In genomic region chr20:24034820-24035219, GRCh38 we compare ENCODE assay signal across 17 cellular contexts. TPM values are rescaled to one million over a fixed set of nuclear protein-coding genes. Genes with fewer than 3 reads are reported as not detected.
DNase-seq lines count a peak whose midpoint lies in the region; TF ChIP-seq lines count a peak whose summit lies in the region.
"Had no signal": no experiment of that assay in that cellular context is flagged by ENCODE, and none has a peak within 500 bp of the region (broad histone marks: within the 10 kb centered on the region; RNA-seq: fewer than 3 reads in every experiment).

No MANE protein-coding gene starts in this region.

- H3K36me3 ChIP-seq in MM.1S (replicated peaks; ENCODE audit: insufficient read depth, low read length), result no peaks in the 10 kb centered on the region
- H3K36me3 ChIP-seq in liver (ENCODE audit: control insufficient read depth in 4 of 4, insufficient read depth in 3 of 4, low read depth in 1 of 4, low read length in 3 of 4), result no peaks in the 10 kb centered on the region
- H3K36me3 ChIP-seq: BE2C had no signal

- no peaks in the 10 kb centered on the region for H3K4me1 Mint-ChIP-seq in Calu3 (ENCODE audit: low read depth, unreplicated experiment)

- no peaks in the 10 kb centered on the region for H4K20me1 ChIP-seq in MM.1S (ENCODE audit: insufficient read depth, low read length)

- no peaks in the 10 kb centered on the region for H3K36me3 Mint-ChIP-seq in Calu3 (ENCODE audit: insufficient read depth, unreplicated experiment)

- in situ Hi-C loops in T47D (cut with HindIII; ENCODE audit: low pct_unique_long_range_greater_than_20kb, low sequenced_read_pairs), result no loop called here
- in situ Hi-C loops in KBM-7 (cut with MboI; ENCODE audit: low pct_unique_long_range_greater_than_20kb, low sequenced_read_pairs), result no loop called here

- BruUV-seq in Calu3 (replicated peaks; lab: Mats Ljungman, UMichigan), result no TSS peak

- no peak overlapping the region for H2AFZ ChIP-seq in MM.1S (ENCODE audit: low read length)

- H3K27ac ChIP-seq in MM.1S (ENCODE audit: low read length) (no peak overlapping the region), liver (ENCODE audit: low read depth in 1 of 2, low read length in 2 of 2) (no peak overlapping the region)
- H3K27ac ChIP-seq: HL-60 had no signal

- no peak overlapping the region for H3K9ac ChIP-seq in MM.1S (ENCODE audit: low read length)
- no peak overlapping the region for H3K9ac ChIP-seq in liver (ENCODE audit: low read depth in 1 of 2, low read length in 2 of 2)

- no peak overlapping the region for H3K27ac Mint-ChIP-seq in Calu3 (ENCODE audit: unreplicated experiment)

- no peaks in the 10 kb centered on the region for H3K9me2 ChIP-seq in MM.1S (replicated peaks; ENCODE audit: insufficient read depth, low read length)

- CTCF ChIA-PET in Calu3 (lab: Charles Lee), result no interaction called here

- 25% methylated on average over 2 of the region's 2 CpGs for WGBS in liver

- no peak for TF ChIP-seq CTCF in Calu3 (IDR thresholded peaks at IDR 0.05; ENCODE audit: unreplicated experiment)
- TF ChIP-seq CTCF in MM.1S (IDR thresholded peaks at IDR 0.05; ENCODE audit: low read length), result no peak
- no peak for TF ChIP-seq CTCF in liver (IDR thresholded peaks at IDR 0.05; ENCODE audit: low read depth, low read length, missing input control)

- no peaks in the 10 kb centered on the region for H3K27me3 Mint-ChIP-seq in Calu3 (ENCODE audit: unreplicated experiment)
- H3K27me3 Mint-ChIP-seq: naive thymus-derived CD4-positive, alpha-beta T cell had no signal

- H3K27me3 ChIP-seq in MM.1S (replicated peaks; ENCODE audit: insufficient read depth, low read length), result no peaks in the 10 kb centered on the region
- H3K27me3 ChIP-seq in liver (ENCODE audit: control insufficient read depth in 4 of 4, insufficient read depth in 4 of 4, low read length in 3 of 4), result no peaks in the 10 kb centered on the region
- H3K27me3 ChIP-seq: BE2C had no signal

- intact Hi-C loops in Calu3 (cut with micrococcal nuclease; ENCODE audit: unreplicated experiment), result no loop called here

- H3K4me1 ChIP-seq in MM.1S (ENCODE audit: low read length) (peaks cover 13% of the 10 kb centered on the region), liver (ENCODE audit: control insufficient read depth in 4 of 4, insufficient read depth in 4 of 4, low read length in 3 of 4) (peaks cover 0 to 5% (median 3%) of the 10 kb centered on the region in 4 donors)
- H3K4me1 ChIP-seq: BE2C had no signal

- peak; percentile 0 for DNase-seq in Calu3
- peak; percentile 29 for DNase-seq in MM.1S
- DNase-seq in T47D (ENCODE audit: low read depth in 1 of 2, low spot score in 1 of 2), result peak; percentile 42 to 96
- no peak for DNase-seq in activated effector memory CD4-positive, alpha-beta T cell treated with Interleukin-2 at 50 U/mL for 16 hours
- no peak for DNase-seq in activated CD4-positive, alpha-beta T cell treated with anti-CD3 and anti-CD28 coated beads, Interleukin-2, amount 50 U/mL, for 48 hours
- no peak for DNase-seq in GOT3 (lab: John Stamatoyannopoulos, UW)
- no peak for DNase-seq in KBM-7
- DNase-seq: activated CD8-positive, alpha-beta memory T cell treated with anti-CD3 and anti-CD28 coated beads for 24 hours; activated gamma-delta T cell; BE2C; effector CD8-positive, alpha-beta T cell; naive thymus-derived CD4-positive, alpha-beta T cell; NCI-H510A; RPMI8226; stimulated activated naive CD4-positive, alpha-beta T cell had no signal

- no peaks in the 10 kb centered on the region for H3K9me3 Mint-ChIP-seq in Calu3 (ENCODE audit: low read depth, unreplicated experiment)

- no peaks in the 10 kb centered on the region for H3K9me3 ChIP-seq in MM.1S (replicated peaks; ENCODE audit: insufficient read depth, low read length)
- H3K9me3 ChIP-seq in liver (ENCODE audit: control insufficient read depth in 4 of 4, low read length in 3 of 4), result no peaks in the 10 kb centered on the region
- H3K9me3 ChIP-seq: BE2C had no signal

- no peak overlapping the region for H3K4me3 Mint-ChIP-seq in Calu3 (ENCODE audit: low read depth, unreplicated experiment)
- H3K4me3 Mint-ChIP-seq: naive thymus-derived CD4-positive, alpha-beta T cell had no signal

- H3K4me2 ChIP-seq in MM.1S (ENCODE audit: low read depth, low read length), result no peak overlapping the region

- H3K79me2 ChIP-seq in MM.1S (ENCODE audit: low read length), result no peaks in the 10 kb centered on the region

- H3K4me3 ChIP-seq in MM.1S (ENCODE audit: low read length), result no peak overlapping the region
- no peak overlapping the region for H3K4me3 ChIP-seq in liver (ENCODE audit: low read depth in 1 of 3, low read length in 3 of 3)

- no peaks in the 10 kb centered on the region for H3F3A ChIP-seq in MM.1S (ENCODE audit: insufficient read depth, low read length)

- peak; percentile 15 to 45 for TF ChIP-seq RAD21 in liver (IDR thresholded peaks at IDR 0.05)

TF ChIP-seq in liver, 16 proteins besides CTCF, POLR2A, EP300 and RAD21:
- TF ChIP-seq NR2F2 (IDR thresholded peaks at IDR 0.05), result no peak
- peak; percentile 68 to 78 for TF ChIP-seq JUND (IDR thresholded peaks at IDR 0.05)
- peak; percentile 74 for TF ChIP-seq MAX (IDR thresholded peaks at IDR 0.05)
- TF ChIP-seq FOXA1 (IDR thresholded peaks at IDR 0.05), result peak; percentile 97
- peak; percentile 51 for TF ChIP-seq ATF3 (IDR thresholded peaks at IDR 0.05)
- TF ChIP-seq SP1 (IDR thresholded peaks at IDR 0.05), result peak; percentile 75
- TF ChIP-seq EGR1 (IDR thresholded peaks at IDR 0.05; ENCODE audit: low read depth in 2 of 2), result peak in 1 of 2 donors; percentile 56
- TF ChIP-seq, protein P1, sequence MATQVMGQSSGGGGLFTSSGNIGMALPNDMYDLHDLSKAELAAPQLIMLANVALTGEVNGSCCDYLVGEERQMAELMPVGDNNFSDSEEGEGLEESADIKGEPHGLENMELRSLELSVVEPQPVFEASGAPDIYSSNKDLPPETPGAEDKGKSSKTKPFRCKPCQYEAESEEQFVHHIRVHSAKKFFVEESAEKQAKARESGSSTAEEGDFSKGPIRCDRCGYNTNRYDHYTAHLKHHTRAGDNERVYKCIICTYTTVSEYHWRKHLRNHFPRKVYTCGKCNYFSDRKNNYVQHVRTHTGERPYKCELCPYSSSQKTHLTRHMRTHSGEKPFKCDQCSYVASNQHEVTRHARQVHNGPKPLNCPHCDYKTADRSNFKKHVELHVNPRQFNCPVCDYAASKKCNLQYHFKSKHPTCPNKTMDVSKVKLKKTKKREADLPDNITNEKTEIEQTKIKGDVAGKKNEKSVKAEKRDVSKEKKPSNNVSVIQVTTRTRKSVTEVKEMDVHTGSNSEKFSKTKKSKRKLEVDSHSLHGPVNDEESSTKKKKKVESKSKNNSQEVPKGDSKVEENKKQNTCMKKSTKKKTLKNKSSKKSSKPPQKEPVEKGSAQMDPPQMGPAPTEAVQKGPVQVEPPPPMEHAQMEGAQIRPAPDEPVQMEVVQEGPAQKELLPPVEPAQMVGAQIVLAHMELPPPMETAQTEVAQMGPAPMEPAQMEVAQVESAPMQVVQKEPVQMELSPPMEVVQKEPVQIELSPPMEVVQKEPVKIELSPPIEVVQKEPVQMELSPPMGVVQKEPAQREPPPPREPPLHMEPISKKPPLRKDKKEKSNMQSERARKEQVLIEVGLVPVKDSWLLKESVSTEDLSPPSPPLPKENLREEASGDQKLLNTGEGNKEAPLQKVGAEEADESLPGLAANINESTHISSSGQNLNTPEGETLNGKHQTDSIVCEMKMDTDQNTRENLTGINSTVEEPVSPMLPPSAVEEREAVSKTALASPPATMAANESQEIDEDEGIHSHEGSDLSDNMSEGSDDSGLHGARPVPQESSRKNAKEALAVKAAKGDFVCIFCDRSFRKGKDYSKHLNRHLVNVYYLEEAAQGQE (IDR thresholded peaks at IDR 0.05), result peak; percentile 71
- TF ChIP-seq HNF4G (IDR thresholded peaks at IDR 0.05), result peak; percentile 30
- no peak for TF ChIP-seq TAF1 (conservative IDR thresholded peaks at IDR 0.05)
- TF ChIP-seq HNF4A (conservative IDR thresholded peaks at IDR 0.05), result peak; percentile 87 to 96
- peak in 1 of 2 donors; percentile 55 for TF ChIP-seq GABPA (IDR thresholded peaks at IDR 0.05 in 1 of 2, conservative IDR thresholded peaks at IDR 0.05 in 1 of 2)
- TF ChIP-seq RXRA (IDR thresholded peaks at IDR 0.05), result peak; percentile 77 to 97
- TF ChIP-seq FOXA2 (IDR thresholded peaks at IDR 0.05), result peak; percentile 98
- TF ChIP-seq ZBTB33 (IDR thresholded peaks at IDR 0.05), result peak; percentile 89
- TF ChIP-seq YY1 (IDR thresholded peaks at IDR 0.05), result peak; percentile 68

RNA-seq across cellular contexts. Expression of gene GGTLC1, which starts 46.2 kb away (rescaled TPM):
- total RNA-seq in Calu3 (2022) (not detected in 2 replicates), liver (not detected)
- polyA plus RNA-seq in liver, result not detected
- total RNA-seq: naive thymus-derived CD4-positive, alpha-beta T cell had no signal
- polyA plus RNA-seq: naive thymus-derived CD4-positive, alpha-beta T cell had no signal

Comparison
In these comparisons a context has a peak if more than half of its experiments do, and no peak if none do; other contexts are left out.
1. DNase-seq: peak in Calu3 (single experiment), MM.1S (single experiment) and T47D (2 of 2); none in activated effector memory CD4-positive, alpha-beta T cell treated with Interleukin-2 at 50 U/mL for 16 hours (single experiment), activated CD4-positive, alpha-beta T cell treated with anti-CD3 and anti-CD28 coated beads, Interleukin-2, amount 50 U/mL, for 48 hours (0 of 2), GOT3 (single experiment) and KBM-7 (single experiment).